Comparison of ENCODE assay signal across 11 cellular contexts in genomic region chr5:149563461-149563860, GRCh38. TPM values are rescaled to one million over a fixed set of nuclear protein-coding genes. Genes with fewer than 3 reads are reported as not detected.
DNase-seq lines count a peak whose midpoint lies in the region; ATAC-seq, FAIRE-seq and TF ChIP-seq lines count a peak whose summit lies in the region.
"Had no signal": no experiment of that assay in that cellular context is flagged by ENCODE, and none has a peak within 500 bp of the region (broad histone marks: within the 10 kb centered on the region; RNA-seq: fewer than 3 reads in every experiment).

No MANE protein-coding gene starts in this region.

- H3K4me1 ChIP-seq in left ventricle myocardium inferior = peaks cover 40% of the 10 kb centered on the region
- peaks cover 49% of the 10 kb centered on the region for H3K4me1 ChIP-seq in vagina

- TF ChIP-seq POLR2A in vagina (IDR thresholded peaks at IDR 0.05) (no peak), erythroblast (IDR thresholded peaks at IDR 0.05; ENCODE audit: low read length) (no peak)

- no peak overlapping the region for H3K4me3 Mint-ChIP-seq in mesothelial cell of epicardium
- H3K4me3 Mint-ChIP-seq: dendritic cell treated with granulocyte-macrophage colony-stimulating factor and Interleukin-4, amounts not matched to agents 40 ng/mL and 50 ng/mL, for 4 days had no signal

- no peaks in the 10 kb centered on the region for H3K27me3 Mint-ChIP-seq in mesothelial cell of epicardium (ENCODE audit: low read depth)
- H3K27me3 Mint-ChIP-seq: dendritic cell treated with granulocyte-macrophage colony-stimulating factor and Interleukin-4, amounts not matched to agents 40 ng/mL and 50 ng/mL, for 4 days had no signal

- no peaks in the 10 kb centered on the region for H3K9me3 Mint-ChIP-seq in mesothelial cell of epicardium
- H3K9me3 Mint-ChIP-seq: dendritic cell treated with granulocyte-macrophage colony-stimulating factor and Interleukin-4, amounts not matched to agents 40 ng/mL and 50 ng/mL, for 4 days had no signal

- TF ChIP-seq CTCF in left ventricle myocardium inferior (IDR thresholded peaks at IDR 0.05; ENCODE audit: borderline replicate concordance) (no peak), bronchial epithelial cell (IDR thresholded peaks at IDR 0.05; ENCODE audit: insufficient read depth, low read length, severe bottlenecking) (no peak), mesothelial cell of epicardium (IDR thresholded peaks at IDR 0.05; ENCODE audit: unreplicated experiment) (no peak), vagina (IDR thresholded peaks at IDR 0.05) (no peak)

- H3K27ac ChIP-seq in left ventricle myocardium inferior (replicated peaks) (peak overlapping the region; percentile 86), vagina (peak overlapping the region; percentile 86)

- no peaks in the 10 kb centered on the region for H3K36me3 Mint-ChIP-seq in mesothelial cell of epicardium

- FAIRE-seq in bronchial epithelial cell (lab: Jason Lieb, UNC) = no peak

- H3K4me3 ChIP-seq in left ventricle myocardium inferior (no peak overlapping the region), bronchial epithelial cell (ENCODE audit: low read depth, low read length) (no peak overlapping the region), vagina (no peak overlapping the region)

- H3K27ac Mint-ChIP-seq in mesothelial cell of epicardium = peak overlapping the region; percentile 55
- H3K27ac Mint-ChIP-seq: dendritic cell treated with granulocyte-macrophage colony-stimulating factor and Interleukin-4, amounts not matched to agents 40 ng/mL and 50 ng/mL, for 4 days had no signal

- H3K36me3 ChIP-seq in left ventricle myocardium inferior (no peaks in the 10 kb centered on the region), bronchial epithelial cell (ENCODE audit: control insufficient read depth, insufficient read depth, low read length) (no peaks in the 10 kb centered on the region), vagina (no peaks in the 10 kb centered on the region)

- no peaks in the 10 kb centered on the region for H3K27me3 ChIP-seq in left ventricle myocardium inferior (ENCODE audit: low read depth)
- H3K27me3 ChIP-seq in bronchial epithelial cell (ENCODE audit: control insufficient read depth, insufficient read depth, low read length) = no peaks in the 10 kb centered on the region
- H3K27me3 ChIP-seq in vagina = no peaks in the 10 kb centered on the region

- intact Hi-C loops in left ventricle myocardium inferior (cut with micrococcal nuclease) = loop anchor here (5.0 kb wide), 1 partner anchor 131 kb away; no protein-coding TSS in a partner anchor
- intact Hi-C loops in Right ventricle myocardium inferior (cut with DNase I) = loop anchor here (2.0 to 10.0 kb wide), 2 partner anchors 121 to 299 kb away; no protein-coding TSS in a partner anchor
- intact Hi-C loops in vagina (cut with DNase I) = loop anchor here (5.0 to 10.0 kb wide), 2 partner anchors 121 to 299 kb away; no protein-coding TSS in a partner anchor

- H3K4me1 Mint-ChIP-seq in mesothelial cell of epicardium = peaks cover 24% of the 10 kb centered on the region

- no peak for DNase-seq in left ventricle myocardium inferior
- DNase-seq in Right ventricle myocardium inferior (ENCODE audit: missing footprints) = no peak
- peak; percentile 51 for DNase-seq in bronchial epithelial cell (ENCODE audit: low read depth)
- no peak for DNase-seq in mesothelial cell of epicardium (ENCODE audit: low spot score in 2 of 2, unreplicated experiment in 2 of 2)
- no peak for DNase-seq in vagina (ENCODE audit: extremely low spot score in 2 of 2)
- no peak for DNase-seq in T-helper 9 cell
- DNase-seq in erythroblast (lab: John Stamatoyannopoulos, UW) = no peak
- DNase-seq: activated CD4-positive, alpha-beta T cell treated with anti-CD3 and anti-CD28 coated beads, Interleukin-2, amount 50 U/mL, for 4 hours; stimulated activated CD4-positive, alpha-beta T cell treated with anti-CD3 and anti-CD28 coated beads, Interleukin-2, amount 100 ng/mL, for 24 hours had no signal

- ATAC-seq in Right ventricle myocardium inferior (no peak), HG03175 (IDR thresholded peaks at IDR 0.05; ENCODE audit: unreplicated experiment) (no peak)

- H3K9me3 ChIP-seq in left ventricle myocardium inferior (replicated peaks) = no peaks in the 10 kb centered on the region
- H3K9me3 ChIP-seq in vagina = no peaks in the 10 kb centered on the region

RNA-seq across cellular contexts. Expression of gene CSNK1A1, which starts 12.2 kb away (rescaled TPM):
- total RNA-seq in left ventricle myocardium inferior = 180 TPM
- 202 TPM for total RNA-seq in Right ventricle myocardium inferior
- total RNA-seq in bronchial epithelial cell = 518 and 682 TPM in 2 replicates
- 246 to 254 TPM (median 248 TPM) in 3 replicates for total RNA-seq in mesothelial cell of epicardium
- total RNA-seq in vagina = 223 TPM

RNA-seq across cellular contexts. Expression of gene ARHGEF37, which starts 17.8 kb away (rescaled TPM):
- 22.8 TPM for total RNA-seq in left ventricle myocardium inferior
- total RNA-seq in Right ventricle myocardium inferior = 32.2 TPM
- 9.2 and 29.1 TPM in 2 replicates for total RNA-seq in bronchial epithelial cell
- 9.1 to 10.1 TPM (median 10.0 TPM) in 3 replicates for total RNA-seq in mesothelial cell of epicardium
- 17.7 TPM for total RNA-seq in vagina
